In the genomic region with DNA sequence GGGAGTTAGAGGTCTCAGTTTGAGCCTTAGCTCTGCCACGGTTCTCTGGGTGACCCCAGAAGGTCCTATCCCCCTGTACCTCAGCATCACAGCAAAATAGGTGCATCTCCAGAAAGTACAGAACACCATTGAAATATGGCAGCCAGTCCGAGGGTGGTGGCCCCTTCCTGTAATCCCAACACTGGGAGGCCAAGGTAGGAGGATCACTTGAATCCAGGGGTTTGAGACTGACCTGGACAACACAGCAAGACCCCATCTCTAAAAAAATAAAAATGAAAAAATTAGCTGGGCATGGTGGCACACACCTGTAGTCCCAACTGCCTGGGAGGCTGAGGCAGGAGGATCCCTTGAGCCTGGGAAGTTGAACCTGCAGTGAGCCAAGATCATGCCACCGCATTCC, we compare ENCODE assay signal across 2 cellular contexts.
A peak's percentile ranks its signal among the peaks of the same experiment; 100 is the strongest.
TF ChIP-seq lines count a peak whose summit lies in the region.

No MANE protein-coding gene starts in this region.

TF ChIP-seq in HEK293, 187 proteins besides CTCF, POLR2A, EP300 and RAD21:
- TF ChIP-seq ZNF561 (tag by site-specific recombination; IDR thresholded peaks at IDR 0.05; ENCODE audit: borderline replicate concordance) (no peak), ZNF121 (tag by site-specific recombination; IDR thresholded peaks at IDR 0.05) (peak; percentile 96)

TF ChIP-seq in H1, 55 proteins besides CTCF, POLR2A, EP300 and RAD21:
- no peak for TF ChIP-seq CTBP2 (IDR thresholded peaks at IDR 0.05; ENCODE audit: borderline replicate concordance, insufficient read depth, insufficient read length, low read length)
- no peak for TF ChIP-seq SUZ12 (IDR thresholded peaks at IDR 0.05; ENCODE audit: low read length)
- TF ChIP-seq HDAC6 (IDR thresholded peaks at IDR 0.05; ENCODE audit: low read depth, low read length): no peak
- TF ChIP-seq SAP30 (IDR thresholded peaks at IDR 0.05; ENCODE audit: insufficient read depth, insufficient replicate concordance, low read length): no peak
- TF ChIP-seq SIRT6 (IDR thresholded peaks at IDR 0.05; ENCODE audit: low read length): no peak
- TF ChIP-seq, protein P1, sequence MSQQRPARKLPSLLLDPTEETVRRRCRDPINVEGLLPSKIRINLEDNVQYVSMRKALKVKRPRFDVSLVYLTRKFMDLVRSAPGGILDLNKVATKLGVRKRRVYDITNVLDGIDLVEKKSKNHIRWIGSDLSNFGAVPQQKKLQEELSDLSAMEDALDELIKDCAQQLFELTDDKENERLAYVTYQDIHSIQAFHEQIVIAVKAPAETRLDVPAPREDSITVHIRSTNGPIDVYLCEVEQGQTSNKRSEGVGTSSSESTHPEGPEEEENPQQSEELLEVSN (IDR thresholded peaks at IDR 0.05): no peak
- TF ChIP-seq CHD2 (IDR thresholded peaks at IDR 0.05; ENCODE audit: low read length): no peak
TF ChIP-seq in H1: peak in this region for 0.
